In genomic region chr13:51733656-51734334, GRCh38 we compare ENCODE assay signal across 1 cellular context.
TF ChIP-seq lines count a peak whose summit lies in the region.

No MANE protein-coding gene starts in this region.

TF ChIP-seq in SK-N-SH treated with all-trans-retinoic acid at 6 μM for 48 hours, 23 proteins besides CTCF, POLR2A, EP300 and RAD21 (continued from another document):
- TF ChIP-seq TSHZ2 (CRISPR knock-in tag; IDR thresholded peaks at IDR 0.05) (no peak), GLIS3 (CRISPR knock-in tag; IDR thresholded peaks at IDR 0.05) (no peak), CSDC2 (CRISPR knock-in tag; IDR thresholded peaks at IDR 0.05) (no peak), TOX (CRISPR knock-in tag; IDR thresholded peaks at IDR 0.05; ENCODE audit: borderline replicate concordance) (no peak), SNAI2 (CRISPR knock-in tag; IDR thresholded peaks at IDR 0.05) (no peak), TCF4 (CRISPR knock-in tag; IDR thresholded peaks at IDR 0.05; ENCODE audit: borderline replicate concordance) (no peak), BACH2 (CRISPR knock-in tag; IDR thresholded peaks at IDR 0.05; ENCODE audit: borderline replicate concordance) (no peak)
TF ChIP-seq in SK-N-SH treated with all-trans-retinoic acid at 6 μM for 48 hours: peak in this region for 0.
